Comparison of ENCODE assay signal across 8 cellular contexts in genomic region chr19:45862564-45863334, GRCh38. TPM values are rescaled to one million over a fixed set of nuclear protein-coding genes. Genes with fewer than 3 reads are reported as not detected.
DNase-seq lines count a peak whose midpoint lies in the region; ATAC-seq and TF ChIP-seq lines count a peak whose summit lies in the region.

TSS of gene SYMPK (minus strand) at chr19:45863147. CDS start at chr19:45854495, 8,652 bp downstream.

- peak within 1 kb of the TSS; percentile 93 for H3K4me3 ChIP-seq in CD8-positive, alpha-beta T cell (ENCODE audit: low read depth, low read length)
- H3K4me3 ChIP-seq in lung = peak within 1 kb of the TSS; percentile 82

- intact Hi-C loops in CD8-positive, alpha-beta T cell (cut with DNase I, micrococcal nuclease) = loop anchor here (1.0 to 5.0 kb wide), 16 partner anchors 24 to 990 kb away; partner anchors contain the start of genes CCDC61 (in 2 of the 2), DMWD (in 2 of the 2), IRF2BP1 (in 2 of the 2) and AP2S1 (in 1 of the 2)

- H3K27me3 Mint-ChIP-seq in CD8-positive, alpha-beta T cell (ENCODE audit: low read depth) = peaks cover 16% of the 10 kb centered on the region

- peaks cover 32% of the 10 kb centered on the region for H3K4me1 Mint-ChIP-seq in CD8-positive, alpha-beta T cell (ENCODE audit: low read depth)

- CTCF ChIA-PET in CD8-positive, alpha-beta T cell (lab: Charles Lee) = interaction anchor here (1.0 to 3.0 kb wide), 7 partner anchors 17 to 68 kb away, joined by 3 to 20 read pairs (median 3); partner anchors contain the start of gene IRF2BP1

- peaks cover 20% of the 10 kb centered on the region for H3K4me1 ChIP-seq in CD8-positive, alpha-beta T cell (ENCODE audit: insufficient read depth, low read length)
- peaks cover 0 to 3% of the 10 kb centered on the region in 2 donors for H3K4me1 ChIP-seq in lung (ENCODE audit: control insufficient read depth in 2 of 2, insufficient read depth in 2 of 2, low read length in 2 of 2)

- POLR2A ChIA-PET in CD8-positive, alpha-beta T cell (lab: Charles Lee) = interaction anchor here (0.7 to 1.7 kb wide), 5 partner anchors 23 to 363 kb away, joined by 3 to 16 read pairs (median 4); partner anchors contain the start of genes DMWD, IRF2BP1 and MYPOP

- ATAC-seq in CD8-positive, alpha-beta T cell = peak; percentile 97
- ATAC-seq in GM19467 (IDR thresholded peaks at IDR 0.05; ENCODE audit: unreplicated experiment) (peak; percentile 90), lung (ENCODE audit: insufficient read depth, low FRiP score) (peak; percentile 99)

- H3K9me3 Mint-ChIP-seq in CD8-positive, alpha-beta T cell = no peaks in the 10 kb centered on the region

- peak within 1 kb of the TSS; percentile 93 for H3K27ac Mint-ChIP-seq in CD8-positive, alpha-beta T cell

- no peak for TF ChIP-seq CTCF in CD8-positive, alpha-beta T cell (IDR thresholded peaks at IDR 0.05)
- TF ChIP-seq CTCF in lung (IDR thresholded peaks at IDR 0.05; ENCODE audit: control extremely low read depth, extremely low read depth) = peak; percentile 4

- H3K27ac ChIP-seq in CD8-positive, alpha-beta T cell (ENCODE audit: low read depth, low read length) = peak within 1 kb of the TSS; percentile 82
- peak within 1 kb of the TSS; percentile 89 to 93 for H3K27ac ChIP-seq in lung (ENCODE audit: low read depth in 1 of 2, low read length in 1 of 2)

- WGBS in lung, 2 donors = 0 to 1% methylated on average over 60 to 65 of the region's 65 CpGs

- peaks cover 7% of the 10 kb centered on the region for H3K36me3 ChIP-seq in CD8-positive, alpha-beta T cell (ENCODE audit: insufficient read depth, low read length)
- peaks cover 0 to 7% of the 10 kb centered on the region in 2 donors for H3K36me3 ChIP-seq in lung (ENCODE audit: control insufficient read depth in 2 of 2, insufficient read depth in 2 of 2, low read length in 2 of 2)

- H3K27me3 ChIP-seq in CD8-positive, alpha-beta T cell (ENCODE audit: insufficient read depth, low read length) = no peaks in the 10 kb centered on the region
- H3K27me3 ChIP-seq in lung (ENCODE audit: control insufficient read depth, insufficient read depth) = no peaks in the 10 kb centered on the region

- peaks cover 29% of the 10 kb centered on the region for H3K36me3 Mint-ChIP-seq in CD8-positive, alpha-beta T cell

- peak; percentile 97 to 99 (median 98) for DNase-seq in CD8-positive, alpha-beta T cell
- DNase-seq in HS-5 (ENCODE audit: low read depth) (peak; percentile 84), lung (ENCODE audit: low spot score) (peak; percentile 99)
- DNase-seq in NK-92 treated with Interleukin-12 subunit alpha and Interleukin-12 subunit beta, amount 100 ng/mL, for 24 hours (lab: John Stamatoyannopoulos, UW) = peak; percentile 98
- peak; percentile 98 for DNase-seq in activated CD8-positive, alpha-beta memory T cell treated with anti-CD3 and anti-CD28 coated beads for 24 hours
- DNase-seq in effector CD4-positive, alpha-beta T cell = peak; percentile 98
- peak; percentile 92 to 99 (median 97) for DNase-seq in stimulated activated CD4-positive, alpha-beta T cell treated with anti-CD3 and anti-CD28 coated beads, TNF-alpha, amount 100 ng/mL, for 4 hours (ENCODE audit: low read depth in 3 of 3)

- H3K4me3 Mint-ChIP-seq in CD8-positive, alpha-beta T cell = peak within 1 kb of the TSS; percentile 93

- no peaks in the 10 kb centered on the region for H3K9me3 ChIP-seq in CD8-positive, alpha-beta T cell (ENCODE audit: low read length)
- H3K9me3 ChIP-seq in lung (ENCODE audit: control insufficient read depth in 2 of 2, insufficient read depth in 1 of 2, low read length in 1 of 2) = no peaks in the 10 kb centered on the region

RNA-seq across cellular contexts. Expression of gene SYMPK, which starts in this region (rescaled TPM):
- 10 to 100 TPM; 52.6 to 54.2 TPM for total RNA-seq in CD8-positive, alpha-beta T cell
- total RNA-seq in lung = 10 to 100 TPM; 47.5 to 82.1 TPM
- polyA plus RNA-seq in lung = 100 to 1,000 TPM in 1 of 2 donors, 10 to 100 TPM in 1; 40.3 to 125 TPM

Comparison
In these comparisons a context has a peak if more than half of its experiments do, and no peak if none do; other contexts are left out.
1. Peak in every context shown above with its lines: DNase-seq, ATAC-seq, H3K4me3 ChIP-seq and H3K27ac ChIP-seq.